8 cellular contexts compared by ENCODE assay signal in genomic region chr7:8295638-8296361, GRCh38. TPM values are rescaled to one million over a fixed set of nuclear protein-coding genes. Genes with fewer than 3 reads are reported as not detected.
DNase-seq lines count a peak whose midpoint lies in the region; ATAC-seq and TF ChIP-seq lines count a peak whose summit lies in the region.

No MANE protein-coding gene starts in this region.

- peak; percentile 4 for DNase-seq in activated CD8-positive, alpha-beta memory T cell treated with anti-CD3 and anti-CD28 coated beads, Interleukin-2, amount 50 U/mL, for 1 hour (ENCODE audit: extremely low read depth)
- no peak for DNase-seq in activated CD8-positive, alpha-beta memory T cell treated with anti-CD3 and anti-CD28 coated beads, Interleukin-2, amount 50 U/mL, for 4 hours
- DNase-seq in HS-27A (ENCODE audit: low read depth) (peak; percentile 46), NCI-H748 (lab: John Stamatoyannopoulos, UW; ENCODE audit: unreplicated experiment) (peak; percentile 97), glomerular endothelial cell (ENCODE audit: extremely low read depth, low read depth, low spot score) (peak; percentile 85)

- peaks cover 17% of the 10 kb centered on the region for H3K27me3 Mint-ChIP-seq in activated T-helper 17 cell treated with anti-CD3 and anti-CD28 coated beads, Interleukin-2, amount 50 U/mL, for 72 hours

- TF ChIP-seq CTCF in parathyroid adenoma (IDR thresholded peaks at IDR 0.05) = peak; percentile 85

- H3K9me3 Mint-ChIP-seq in activated T-helper 17 cell treated with anti-CD3 and anti-CD28 coated beads, Interleukin-2, amount 50 U/mL, for 72 hours = no peaks in the 10 kb centered on the region

- no peaks in the 10 kb centered on the region for H3K79me2 ChIP-seq in parathyroid adenoma

- H2AFZ ChIP-seq in parathyroid adenoma = peak overlapping the region; percentile 59

- no peaks in the 10 kb centered on the region for H3K9me3 ChIP-seq in parathyroid adenoma (ENCODE audit: control insufficient read depth, low read length)

- no peak overlapping the region for H3K27ac ChIP-seq in parathyroid adenoma

- H3K4me2 ChIP-seq in parathyroid adenoma (ENCODE audit: low read length) = no peak overlapping the region

- H3K4me1 ChIP-seq in parathyroid adenoma = peaks cover under 1% of the 10 kb centered on the region

- H3K36me3 ChIP-seq in parathyroid adenoma (ENCODE audit: control insufficient read depth, insufficient read depth, low read length) = no peaks in the 10 kb centered on the region

- H3K36me3 Mint-ChIP-seq in activated T-helper 17 cell treated with anti-CD3 and anti-CD28 coated beads, Interleukin-2, amount 50 U/mL, for 72 hours (ENCODE audit: low read depth) = no peaks in the 10 kb centered on the region

- no peak overlapping the region for H3K27ac Mint-ChIP-seq in activated T-helper 17 cell treated with anti-CD3 and anti-CD28 coated beads, Interleukin-2, amount 50 U/mL, for 72 hours

- no peak overlapping the region for H3K4me3 Mint-ChIP-seq in activated T-helper 17 cell treated with anti-CD3 and anti-CD28 coated beads, Interleukin-2, amount 50 U/mL, for 72 hours

- peak overlapping the region; percentile 0 for H3K4me3 ChIP-seq in parathyroid adenoma (ENCODE audit: low read depth, low read length)

- H3K27me3 ChIP-seq in parathyroid adenoma (ENCODE audit: control insufficient read depth, insufficient read depth, low read length) = no peaks in the 10 kb centered on the region

- no peaks in the 10 kb centered on the region for H3K4me1 Mint-ChIP-seq in activated T-helper 17 cell treated with anti-CD3 and anti-CD28 coated beads, Interleukin-2, amount 50 U/mL, for 72 hours

- ATAC-seq in GM21529 (IDR thresholded peaks at IDR 0.05; ENCODE audit: unreplicated experiment) = peak; percentile 99
- peak; percentile 80 for ATAC-seq in activated T-helper 17 cell treated with anti-CD3 and anti-CD28 coated beads, Interleukin-2, amount 50 U/mL, for 72 hours (replicated peaks)

- no peak overlapping the region for H3K9ac ChIP-seq in parathyroid adenoma

RNA-seq across cellular contexts. Expression of gene ICA1, which starts 33.8 kb away (rescaled TPM):
- 1 to 10 TPM; 1.4 to 9.7 TPM for total RNA-seq in activated T-helper 17 cell treated with anti-CD3 and anti-CD28 coated beads, Interleukin-2, amount 50 U/mL, for 72 hours
- 26.6 and 43.2 TPM in 2 replicates for total RNA-seq in glomerular endothelial cell
